1 cellular context compared by ENCODE assay signal in genomic region chr1:91015794-91016550, GRCh38.
TF ChIP-seq lines count a peak whose summit lies in the region.

No MANE protein-coding gene starts in this region.

TF ChIP-seq in GM23338, 12 proteins besides CTCF, POLR2A, EP300 and RAD21 (continued from another document):
- TF ChIP-seq ZNF462 (CRISPR knock-in tag; IDR thresholded peaks at IDR 0.05): no peak
